Comparison of ENCODE assay signal across 11 cellular contexts in the genomic region with DNA sequence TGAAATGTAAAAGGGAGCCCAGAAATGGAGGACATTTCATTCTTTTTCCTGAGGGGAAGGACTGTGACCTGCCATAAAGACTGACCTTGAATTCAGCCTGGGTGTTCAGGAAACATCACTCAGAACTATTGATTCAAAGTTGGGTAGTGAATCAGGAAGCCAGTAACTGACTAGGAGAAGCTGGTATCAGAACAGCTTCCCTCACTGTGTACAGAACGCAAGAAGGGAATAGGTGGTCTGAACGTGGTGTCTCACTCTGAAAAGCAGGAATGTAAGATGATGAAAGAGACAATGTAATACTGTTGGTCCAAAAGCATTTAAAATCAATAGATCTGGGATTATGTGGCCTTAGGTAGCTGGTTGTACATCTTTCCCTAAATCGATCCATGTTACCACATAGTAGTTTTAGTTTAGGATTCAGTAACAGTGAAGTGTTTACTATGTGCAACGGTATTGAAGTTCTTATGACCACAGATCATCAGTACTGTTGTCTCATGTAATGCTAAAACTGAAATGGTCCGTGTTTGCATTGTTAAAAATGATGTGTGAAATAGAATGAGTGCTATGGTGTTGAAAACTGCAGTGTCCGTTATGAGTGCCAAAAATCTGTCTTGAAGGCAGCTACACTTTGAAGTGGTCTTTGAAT. TPM values are rescaled to one million over a fixed set of nuclear protein-coding genes. Genes with fewer than 3 reads are reported as not detected.
A peak's percentile ranks its signal among the peaks of the same experiment; 100 is the strongest.
DNase-seq lines count a peak whose midpoint lies in the region; ATAC-seq and TF ChIP-seq lines count a peak whose summit lies in the region.
"Had no signal": no experiment of that assay in that cellular context is flagged by ENCODE, and none has a peak within 500 bp of the region (broad histone marks: within the 10 kb centered on the region; RNA-seq: fewer than 3 reads in every experiment).

No MANE protein-coding gene starts in this region.

- H3K4me3 ChIP-seq in MM.1S (ENCODE audit: low read length): no peak overlapping the region
- peak overlapping the region in 34 of 59 donors; percentile 0 to 96 (median 74) for H3K4me3 ChIP-seq in dorsolateral prefrontal cortex
- H3K4me3 ChIP-seq in muscle layer of colon (ENCODE audit: low read depth in 1 of 2, low read length in 2 of 2): peak overlapping the region; percentile 97 to 99
- H3K4me3 ChIP-seq in vagina: peak overlapping the region; percentile 1 to 4

- intact Hi-C loops in dorsolateral prefrontal cortex (cut with DNase I): no loop called here
- intact Hi-C loops in vagina (cut with DNase I): no loop called here

- no peak overlapping the region for H2AFZ ChIP-seq in MM.1S (ENCODE audit: low read length)

- peak overlapping the region; percentile 77 for H3K4me2 ChIP-seq in MM.1S (ENCODE audit: low read depth, low read length)

- H3K36me3 ChIP-seq in MM.1S (replicated peaks; ENCODE audit: insufficient read depth, low read length) (no peaks in the 10 kb centered on the region; the same call in 1 of the 2 replicates), muscle layer of colon (ENCODE audit: insufficient read depth, low read length) (peaks cover 29% of the 10 kb centered on the region), vagina (no peaks in the 10 kb centered on the region)

- TF ChIP-seq CTCF in MM.1S (IDR thresholded peaks at IDR 0.05; ENCODE audit: low read length) (no peak), dorsolateral prefrontal cortex (IDR thresholded peaks at IDR 0.05 in 54 of 56, conservative IDR thresholded peaks at IDR 0.05 in 2 of 56; ENCODE audit: low read depth in 1 of 56, partially characterized antibody in 56 of 56) (no peak), vagina (IDR thresholded peaks at IDR 0.05) (no peak)

- H3K27ac ChIP-seq in MM.1S (ENCODE audit: low read length) (peak overlapping the region; percentile 89; the same call in 1 of the 2 replicates), dorsolateral prefrontal cortex (peak overlapping the region in 1 of 59 donors; percentile 42), muscle layer of colon (ENCODE audit: low read depth, low read length) (peak overlapping the region; percentile 94), vagina (no peak overlapping the region)

- H3K79me2 ChIP-seq in MM.1S (ENCODE audit: low read length): peaks cover 18% of the 10 kb centered on the region

- H3K9ac ChIP-seq in MM.1S (ENCODE audit: low read length) (peak overlapping the region; percentile 91; the same call in 1 of the 2 replicates), muscle layer of colon (ENCODE audit: low read length) (peak overlapping the region; percentile 66)

- no peaks in the 10 kb centered on the region for H4K20me1 ChIP-seq in MM.1S (ENCODE audit: insufficient read depth, low read length)

- DNase-seq in MM.1S (no peak), dorsolateral prefrontal cortex (no peak), vagina (ENCODE audit: extremely low spot score in 2 of 2) (no peak)
- no peak for DNase-seq in stimulated activated CD4-positive, alpha-beta T cell treated with anti-CD3 and anti-CD28 coated beads, Interleukin-1b, Interleukin-23, amount 100 ng/mL, for 48 hours
- DNase-seq in stimulated activated CD4-positive, alpha-beta T cell treated with anti-CD3 and anti-CD28 coated beads, Interleukin-4, amount 100 ng/mL, for 4 hours: no peak
- DNase-seq: activated naive CD4-positive, alpha-beta T cell treated with anti-CD3 and anti-CD28 coated beads for 36 hours; NCI-H1417 treated with DMSO at 0.1 percent for 48 hours; NCI-H524; stimulated activated CD8-positive, alpha-beta memory T cell treated with anti-CD3 and anti-CD28 coated beads, Interleukin-4, amount 100 ng/mL, for 48 hours had no signal

- H3F3A ChIP-seq in MM.1S (ENCODE audit: insufficient read depth, low read length): peaks cover 27% of the 10 kb centered on the region

- no peak for TF ChIP-seq POLR2A in vagina (IDR thresholded peaks at IDR 0.05)

- H3K9me2 ChIP-seq in MM.1S (replicated peaks; ENCODE audit: insufficient read depth, low read length): no peaks in the 10 kb centered on the region

- peaks cover 16% of the 10 kb centered on the region for H3K4me1 ChIP-seq in MM.1S (ENCODE audit: low read length)
- peaks cover 14% of the 10 kb centered on the region for H3K4me1 ChIP-seq in muscle layer of colon (ENCODE audit: insufficient read depth, low read length)
- peaks cover 5% of the 10 kb centered on the region for H3K4me1 ChIP-seq in vagina

- H3K27me3 ChIP-seq in MM.1S (replicated peaks; ENCODE audit: insufficient read depth, low read length) (no peaks in the 10 kb centered on the region), dorsolateral prefrontal cortex (no peaks in the 10 kb centered on the region), muscle layer of colon (ENCODE audit: control insufficient read depth in 1 of 2, insufficient read depth in 2 of 2, low read length in 2 of 2) (no peaks in the 10 kb centered on the region), vagina (no peaks in the 10 kb centered on the region)

- H3K9me3 ChIP-seq in MM.1S (replicated peaks; ENCODE audit: insufficient read depth, low read length) (no peaks in the 10 kb centered on the region), muscle layer of colon (ENCODE audit: low read length) (no peaks in the 10 kb centered on the region), vagina (no peaks in the 10 kb centered on the region)

- ATAC-seq in HG03442 (IDR thresholded peaks at IDR 0.05; ENCODE audit: unreplicated experiment): no peak

RNA-seq across cellular contexts. Expression of a gene that starts 2.9 kb away (rescaled TPM):
- total RNA-seq in dorsolateral prefrontal cortex: 100 to 1,000 TPM in 1 of 120 experiments, 10 to 100 TPM in 119; 11.3 to 144 (median 30.8) TPM
- 100 TPM for total RNA-seq in vagina
